ENCODE assay signal across 8 cellular contexts in the genomic region with DNA sequence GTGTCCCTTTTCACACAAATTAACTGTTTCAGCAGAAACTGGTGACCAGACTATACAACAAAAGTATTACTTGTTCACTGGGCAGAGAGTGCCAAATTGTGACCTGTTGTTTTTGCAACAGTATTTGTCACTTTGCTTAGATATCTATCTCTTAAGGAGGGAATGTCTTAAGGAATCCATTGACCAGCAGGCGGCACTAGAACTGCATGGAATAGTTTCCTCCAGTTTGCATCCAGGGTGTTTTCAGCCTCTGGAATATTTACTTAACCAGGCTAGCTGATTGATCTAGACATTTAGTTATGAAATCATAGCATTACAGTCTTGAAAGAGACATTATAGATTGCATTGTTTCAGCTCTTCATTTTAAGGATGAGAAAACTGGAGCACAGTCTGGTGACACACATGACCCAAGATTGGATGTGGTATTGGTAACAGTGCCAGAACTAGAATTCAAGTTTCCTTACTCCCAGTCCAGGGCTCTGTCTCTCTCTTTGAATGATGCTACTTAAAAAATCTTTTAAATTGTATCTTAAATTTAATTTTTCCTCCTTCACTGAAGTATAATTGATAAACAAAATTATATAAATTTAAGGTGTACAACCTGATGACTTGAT. TPM values are rescaled to one million over a fixed set of nuclear protein-coding genes. Genes with fewer than 3 reads are reported as not detected.
DNase-seq lines count a peak whose midpoint lies in the region; ATAC-seq and TF ChIP-seq lines count a peak whose summit lies in the region.

No MANE protein-coding gene starts in this region.

- no peak overlapping the region for H3K27ac ChIP-seq in smooth muscle cell (ENCODE audit: low read depth)

- no peaks in the 10 kb centered on the region for H3F3A ChIP-seq in smooth muscle cell (ENCODE audit: low read depth)

- no peak overlapping the region for H3K4me2 ChIP-seq in smooth muscle cell

- no peaks in the 10 kb centered on the region for H4K20me1 ChIP-seq in smooth muscle cell (ENCODE audit: low read depth)

- H3K27ac Mint-ChIP-seq in activated T-cell treated with anti-CD3 and anti-CD28 coated beads, Interleukin-2, amount 50 U/mL, for 72 hours = no peak overlapping the region

- no peaks in the 10 kb centered on the region for H3K9me3 ChIP-seq in smooth muscle cell (replicated peaks; ENCODE audit: low read depth)

- no peaks in the 10 kb centered on the region for H3K36me3 ChIP-seq in smooth muscle cell (ENCODE audit: low read depth)

- H3K4me3 Mint-ChIP-seq in activated T-cell treated with anti-CD3 and anti-CD28 coated beads, Interleukin-2, amount 50 U/mL, for 72 hours = no peak overlapping the region

- peaks cover 5 to 6% of the 10 kb centered on the region in 2 donors for H3K9me3 Mint-ChIP-seq in activated T-cell treated with anti-CD3 and anti-CD28 coated beads, Interleukin-2, amount 50 U/mL, for 72 hours

- H3K4me1 Mint-ChIP-seq in activated T-cell treated with anti-CD3 and anti-CD28 coated beads, Interleukin-2, amount 50 U/mL, for 72 hours (ENCODE audit: low read depth) = peaks cover 11% of the 10 kb centered on the region

- no peaks in the 10 kb centered on the region for H3K79me2 ChIP-seq in smooth muscle cell (ENCODE audit: low read depth)

- no peaks in the 10 kb centered on the region for H3K4me1 ChIP-seq in smooth muscle cell (ENCODE audit: low read depth)

- peak; percentile 4 to 6 for DNase-seq in activated T-cell treated with anti-CD3 and anti-CD28 coated beads, Interleukin-2, amount 50 U/mL, for 72 hours
- DNase-seq in activated T-cell treated with anti-CD3 and anti-CD28 coated beads, Interleukin-2, amount 50 U/mL, for 1 hour = no peak
- DNase-seq in M059J (ENCODE audit: low read depth) = peak; percentile 74
- peak; percentile 31 to 42 for DNase-seq in activated CD4-positive, alpha-beta T cell treated with anti-CD3 and anti-CD28 coated beads, Interleukin-2, amount 50 U/mL, for 48 hours
- peak; percentile 32 for DNase-seq in hepatic stellate cell (ENCODE audit: low spot score)
- DNase-seq in smooth muscle cell (lab: John Stamatoyannopoulos, UW; ENCODE audit: unreplicated experiment) = no peak
- DNase-seq in activated naive CD4-positive, alpha-beta T cell treated with Interleukin-2 at 50 U/mL for 16 hours = no peak

- H3K4me3 ChIP-seq in smooth muscle cell = no peak overlapping the region

- peaks cover 5 to 9% of the 10 kb centered on the region in 2 donors for H3K36me3 Mint-ChIP-seq in activated T-cell treated with anti-CD3 and anti-CD28 coated beads, Interleukin-2, amount 50 U/mL, for 72 hours (ENCODE audit: insufficient read depth in 2 of 2)

- 0% methylated on average over 1 of the region's 1 CpG for WGBS in smooth muscle cell (ENCODE audit: low lambda C conversion rate)

- no peak overlapping the region for H2AFZ ChIP-seq in smooth muscle cell (ENCODE audit: low read depth)

- H3K9ac ChIP-seq in smooth muscle cell (ENCODE audit: low read depth) = no peak overlapping the region

- H3K27me3 Mint-ChIP-seq in activated T-cell treated with anti-CD3 and anti-CD28 coated beads, Interleukin-2, amount 50 U/mL, for 72 hours (ENCODE audit: low read depth) = peaks cover 56% of the 10 kb centered on the region

- TF ChIP-seq CTCF in smooth muscle cell (IDR thresholded peaks at IDR 0.05; ENCODE audit: borderline replicate concordance, insufficient read depth, poor library complexity, severe bottlenecking) = peak; percentile 51

- no peak for ATAC-seq in activated T-cell treated with anti-CD3 and anti-CD28 coated beads, Interleukin-2, amount 50 U/mL, for 72 hours (replicated peaks in 1 of 2)
- no peak for ATAC-seq in HG03095 (IDR thresholded peaks at IDR 0.05; ENCODE audit: unreplicated experiment)

- H3K27me3 ChIP-seq in smooth muscle cell (ENCODE audit: low read depth) = no peaks in the 10 kb centered on the region

RNA-seq across cellular contexts. Expression of gene RPTN, which starts 16.9 kb away (rescaled TPM):
- total RNA-seq in activated T-cell treated with anti-CD3 and anti-CD28 coated beads, Interleukin-2, amount 50 U/mL, for 72 hours = not detected
- not detected in 2 replicates for total RNA-seq in M059J (2014; rRNA removed; shearing (Covaris generic))
- total RNA-seq in smooth muscle cell = not detected in 2 replicates
- polyA plus RNA-seq in smooth muscle cell = not detected in 2 replicates

RNA-seq across cellular contexts. Expression of gene TCHH, which starts 26.8 kb away (rescaled TPM):
- under 1 TPM in 1 of 2 donors, not detected in 1; 0.05 TPM for total RNA-seq in activated T-cell treated with anti-CD3 and anti-CD28 coated beads, Interleukin-2, amount 50 U/mL, for 72 hours
- total RNA-seq in M059J (2014; rRNA removed; shearing (Covaris generic)) = not detected in 2 replicates
- not detected in 2 replicates for total RNA-seq in smooth muscle cell
- polyA plus RNA-seq in smooth muscle cell = not detected in 2 replicates

RNA-seq across cellular contexts. Expression of gene TCHHL1, which starts 53.2 kb away (rescaled TPM):
- total RNA-seq in activated T-cell treated with anti-CD3 and anti-CD28 coated beads, Interleukin-2, amount 50 U/mL, for 72 hours = not detected
- not detected in 2 replicates for total RNA-seq in M059J (2014; rRNA removed; shearing (Covaris generic))
- total RNA-seq in smooth muscle cell = not detected in 2 replicates
- not detected in 2 replicates for polyA plus RNA-seq in smooth muscle cell

Comparison
In these comparisons a context has a peak if more than half of its experiments do, and no peak if none do; other contexts are left out.
1. DNase-seq: peak in activated T-cell treated with anti-CD3 and anti-CD28 coated beads, Interleukin-2, amount 50 U/mL, for 72 hours (2 of 2), M059J (single experiment), activated CD4-positive, alpha-beta T cell treated with anti-CD3 and anti-CD28 coated beads, Interleukin-2, amount 50 U/mL, for 48 hours (2 of 2) and hepatic stellate cell (single experiment); none in activated T-cell treated with anti-CD3 and anti-CD28 coated beads, Interleukin-2, amount 50 U/mL, for 1 hour (single experiment), smooth muscle cell (single experiment) and activated naive CD4-positive, alpha-beta T cell treated with Interleukin-2 at 50 U/mL for 16 hours (single experiment).